16 cellular contexts compared by ENCODE assay signal in genomic region chr2:180101846-180102245, GRCh38.
DNase-seq lines count a peak whose midpoint lies in the region; ATAC-seq and TF ChIP-seq lines count a peak whose summit lies in the region.
"Had no signal": no experiment of that assay in that cellular context is flagged by ENCODE, and none has a peak within 500 bp of the region (broad histone marks: within the 10 kb centered on the region; RNA-seq: fewer than 3 reads in every experiment).

No MANE protein-coding gene starts in this region.

- CTCF ChIA-PET in A673 (lab: Charles Lee) = no interaction called here

- H3K9me3 Mint-ChIP-seq in HFFc6 (no peaks in the 10 kb centered on the region), neural progenitor cell (no peaks in the 10 kb centered on the region)
- H3K9me3 Mint-ChIP-seq: CD8-positive, alpha-beta T cell; H9 had no signal

- DNase-seq in A673 (ENCODE audit: low spot score) = peak; percentile 12
- DNase-seq in HFFc6 = peak; percentile 4
- DNase-seq in adipocyte (ENCODE audit: low read depth) = peak; percentile 27
- no peak for DNase-seq in neural progenitor cell (ENCODE audit: low spot score)
- DNase-seq in MM.1S = no peak
- no peak for DNase-seq in DMS79 treated with DMSO at 0.1 percent for 48 hours (lab: John Stamatoyannopoulos, UW)
- no peak for DNase-seq in NCI-H2107 treated with DMSO at 0.1 percent for 48 hours (lab: John Stamatoyannopoulos, UW; ENCODE audit: unreplicated experiment)
- DNase-seq: Calu3; CD8-positive, alpha-beta T cell; DND-41; H9 had no signal

- H3K36me3 ChIP-seq in A673 (ENCODE audit: insufficient read depth, low read length, poor library complexity, severe bottlenecking) = no peaks in the 10 kb centered on the region
- no peaks in the 10 kb centered on the region for H3K36me3 ChIP-seq in adipocyte (ENCODE audit: control insufficient read depth, insufficient read depth, low read length, severe bottlenecking)
- H3K36me3 ChIP-seq in neural progenitor cell = no peaks in the 10 kb centered on the region
- H3K36me3 ChIP-seq in MM.1S (replicated peaks; ENCODE audit: insufficient read depth, low read length) = no peaks in the 10 kb centered on the region
- H3K36me3 ChIP-seq: BLaER1 treated with 17β-estradiol and CSF1 and Interleukin-3, amounts not matched to agents 10 nM and 100 nM had no signal

- H3K27me3 Mint-ChIP-seq in HFFc6 (ENCODE audit: insufficient read depth) (peaks cover 1% of the 10 kb centered on the region; the same call in 1 of the 2 replicates), neural progenitor cell (ENCODE audit: insufficient read depth, low read depth) (no peaks in the 10 kb centered on the region)

- H3K4me3 ChIP-seq in A673 (ENCODE audit: low read depth, low read length, poor library complexity, severe bottlenecking) = no peak overlapping the region
- no peak overlapping the region for H3K4me3 ChIP-seq in adipocyte (ENCODE audit: low read length)
- H3K4me3 ChIP-seq in neural progenitor cell = no peak overlapping the region
- no peak overlapping the region for H3K4me3 ChIP-seq in MM.1S (ENCODE audit: low read length)
- H3K4me3 ChIP-seq: A549; BLaER1 treated with 17β-estradiol and CSF1 and Interleukin-3, amounts not matched to agents 10 nM and 100 nM had no signal

- no peaks in the 10 kb centered on the region for H3K36me3 Mint-ChIP-seq in HFFc6 (ENCODE audit: low read depth)
- H3K36me3 Mint-ChIP-seq in neural progenitor cell = no peaks in the 10 kb centered on the region
- H3K36me3 Mint-ChIP-seq: CD8-positive, alpha-beta T cell had no signal

- H3K9me2 ChIP-seq in MM.1S (replicated peaks; ENCODE audit: insufficient read depth, low read length) = no peaks in the 10 kb centered on the region

- no peak overlapping the region for H3K27ac ChIP-seq in A673 (ENCODE audit: low read depth, low read length, poor library complexity, severe bottlenecking)
- H3K27ac ChIP-seq in neural progenitor cell = no peak overlapping the region
- no peak overlapping the region for H3K27ac ChIP-seq in MM.1S (ENCODE audit: low read length)
- H3K27ac ChIP-seq: 22Rv1; A549; BLaER1 treated with 17β-estradiol and CSF1 and Interleukin-3, amounts not matched to agents 10 nM and 100 nM had no signal

- intact Hi-C loops in A673 (cut with micrococcal nuclease; ENCODE audit: unreplicated experiment) = no loop called here

- H3K27ac Mint-ChIP-seq in HFFc6 (peak overlapping the region; percentile 21; the same call in 1 of the 2 replicates), neural progenitor cell (no peak overlapping the region)
- H3K27ac Mint-ChIP-seq: B cell; CD8-positive, alpha-beta T cell; H9 had no signal

- ATAC-seq in HG03139 (IDR thresholded peaks at IDR 0.05; ENCODE audit: unreplicated experiment) = no peak
- ATAC-seq: A549; CD8-positive, alpha-beta T cell had no signal

- H3K9me3 ChIP-seq in A673 (ENCODE audit: low read depth, low read length, poor library complexity, severe bottlenecking) (no peaks in the 10 kb centered on the region), adipocyte (ENCODE audit: control insufficient read depth, low read length) (no peaks in the 10 kb centered on the region), neural progenitor cell (ENCODE audit: low read depth) (no peaks in the 10 kb centered on the region), MM.1S (replicated peaks; ENCODE audit: insufficient read depth, low read length) (no peaks in the 10 kb centered on the region)
- H3K9me3 ChIP-seq: A549; BLaER1 treated with 17β-estradiol and CSF1 and Interleukin-3, amounts not matched to agents 10 nM and 100 nM had no signal

- H3F3A ChIP-seq in neural progenitor cell (ENCODE audit: low read depth) = no peaks in the 10 kb centered on the region
- no peaks in the 10 kb centered on the region for H3F3A ChIP-seq in MM.1S (ENCODE audit: insufficient read depth, low read length)

- no TSS peak for BruUV-seq in A673 (replicated peaks; lab: Mats Ljungman, UMichigan)

- H3K27me3 ChIP-seq in A673 (replicated peaks; ENCODE audit: insufficient read depth, low read depth, low read length, poor library complexity) (no peaks in the 10 kb centered on the region), adipocyte (replicated peaks; ENCODE audit: control insufficient read depth, insufficient read depth, low read length) (no peaks in the 10 kb centered on the region), neural progenitor cell (no peaks in the 10 kb centered on the region), MM.1S (replicated peaks; ENCODE audit: insufficient read depth, low read length) (no peaks in the 10 kb centered on the region)
- H3K27me3 ChIP-seq: BLaER1 treated with 17β-estradiol and CSF1 and Interleukin-3, amounts not matched to agents 10 nM and 100 nM had no signal

- TF ChIP-seq CTCF in A673 (conservative IDR thresholded peaks at IDR 0.05; ENCODE audit: low read depth, low read length) (no peak), HFFc6 (IDR thresholded peaks at IDR 0.05) (no peak), neural progenitor cell (IDR thresholded peaks at IDR 0.05) (no peak), MM.1S (IDR thresholded peaks at IDR 0.05; ENCODE audit: low read length) (no peak)

- H3K4me2 ChIP-seq in neural progenitor cell = no peak overlapping the region
- no peak overlapping the region for H3K4me2 ChIP-seq in MM.1S (ENCODE audit: low read depth, low read length)
- H3K4me2 ChIP-seq: A549; BLaER1 treated with 17β-estradiol and CSF1 and Interleukin-3, amounts not matched to agents 10 nM and 100 nM had no signal

- no peaks in the 10 kb centered on the region for H3K4me1 ChIP-seq in A673 (ENCODE audit: insufficient read depth, low read length, poor library complexity, severe bottlenecking)
- H3K4me1 ChIP-seq in adipocyte (ENCODE audit: control insufficient read depth, insufficient read depth, low read length) = no peaks in the 10 kb centered on the region
- H3K4me1 ChIP-seq in neural progenitor cell = no peaks in the 10 kb centered on the region
- no peaks in the 10 kb centered on the region for H3K4me1 ChIP-seq in MM.1S (ENCODE audit: low read length)
- H3K4me1 ChIP-seq: A549; BLaER1 treated with 17β-estradiol and CSF1 and Interleukin-3, amounts not matched to agents 10 nM and 100 nM had no signal

- H3K4me3 Mint-ChIP-seq in HFFc6 (no peak overlapping the region), neural progenitor cell (no peak overlapping the region)
- H3K4me3 Mint-ChIP-seq: B cell; CD8-positive, alpha-beta T cell; H9 had no signal

- H3K4me1 Mint-ChIP-seq in HFFc6 (ENCODE audit: low read depth) (peaks cover 13% of the 10 kb centered on the region), neural progenitor cell (no peaks in the 10 kb centered on the region)
- H3K4me1 Mint-ChIP-seq: B cell, H9 had no signal

- H3K9ac ChIP-seq in adipocyte (ENCODE audit: low read length) (no peak overlapping the region), neural progenitor cell (no peak overlapping the region), MM.1S (ENCODE audit: low read length) (no peak overlapping the region)
- H3K9ac ChIP-seq: BLaER1 treated with 17β-estradiol and CSF1 and Interleukin-3, amounts not matched to agents 10 nM and 100 nM had no signal

- H2AFZ ChIP-seq in neural progenitor cell (replicated peaks) (peak overlapping the region; percentile 6), MM.1S (ENCODE audit: low read length) (no peak overlapping the region)

- POLR2A ChIA-PET in A673 (lab: Charles Lee; ENCODE audit: low non-redundant PET) = no interaction called here

- H3K79me2 ChIP-seq in neural progenitor cell (ENCODE audit: low read depth) (no peaks in the 10 kb centered on the region), MM.1S (ENCODE audit: low read length) (no peaks in the 10 kb centered on the region)

- H4K20me1 ChIP-seq in neural progenitor cell (ENCODE audit: low read depth) = no peaks in the 10 kb centered on the region
- H4K20me1 ChIP-seq in MM.1S (ENCODE audit: insufficient read depth, low read length) = no peaks in the 10 kb centered on the region
- H4K20me1 ChIP-seq: BLaER1 treated with 17β-estradiol and CSF1 and Interleukin-3, amounts not matched to agents 10 nM and 100 nM had no signal

Comparison
In these comparisons a context has a peak if more than half of its experiments do, and no peak if none do; other contexts are left out.
1. DNase-seq: peak in A673 (single experiment), HFFc6 (single experiment) and adipocyte (single experiment); none in neural progenitor cell (single experiment), MM.1S (single experiment), DMS79 treated with DMSO at 0.1 percent for 48 hours (single experiment) and NCI-H2107 treated with DMSO at 0.1 percent for 48 hours (single experiment).